Comparison of ENCODE assay signal across 8 cellular contexts in genomic region chr6:25137497-25137896, GRCh38.
A peak's percentile ranks its signal among the peaks of the same experiment; 100 is the strongest.
DNase-seq lines count a peak whose midpoint lies in the region; ATAC-seq, FAIRE-seq and TF ChIP-seq lines count a peak whose summit lies in the region.

No MANE protein-coding gene starts in this region.

- H3K4me2 ChIP-seq in astrocyte (ENCODE audit: low read length) (peak overlapping the region; percentile 84), neuronal stem cell (ENCODE audit: insufficient read depth, low read length, poor library complexity, severe bottlenecking) (no peak overlapping the region)

- no peak overlapping the region for H2BK120ac ChIP-seq in neuronal stem cell (ENCODE audit: low read depth, low read length)

- no peaks in the 10 kb centered on the region for H3K79me2 ChIP-seq in astrocyte (ENCODE audit: insufficient read depth, low read length)

- H3K27ac ChIP-seq in astrocyte (ENCODE audit: low read depth, low read length) (no peak overlapping the region), neuronal stem cell (replicated peaks; ENCODE audit: low read length) (no peak overlapping the region)

- no peak overlapping the region for H4K8ac ChIP-seq in neuronal stem cell (ENCODE audit: low read depth, low read length)

- H3K4me1 Mint-ChIP-seq in stimulated activated naive CD8-positive, alpha-beta T cell treated with anti-CD3 and anti-CD28 coated beads, Interleukin-15, Interleukin-2, amounts not matched to agents 100 ng/mL and 50 ng/mL, for 24 hours (ENCODE audit: low read depth): peaks cover 51% of the 10 kb centered on the region
- peaks cover 5% of the 10 kb centered on the region for H3K4me1 Mint-ChIP-seq in astrocyte (ENCODE audit: low read depth, unreplicated experiment)

- ATAC-seq in stimulated activated naive CD8-positive, alpha-beta T cell treated with anti-CD3 and anti-CD28 coated beads, Interleukin-15, Interleukin-2, amounts not matched to agents 100 U/mL and 50 U/mL, for 24 hours: no peak
- ATAC-seq in HG03025 (IDR thresholded peaks at IDR 0.05; ENCODE audit: low FRiP score, unreplicated experiment): no peak

- H3K27me3 Mint-ChIP-seq in stimulated activated naive CD8-positive, alpha-beta T cell treated with anti-CD3 and anti-CD28 coated beads, Interleukin-15, Interleukin-2, amounts not matched to agents 100 ng/mL and 50 ng/mL, for 24 hours: no peaks in the 10 kb centered on the region
- no peaks in the 10 kb centered on the region for H3K27me3 Mint-ChIP-seq in astrocyte (ENCODE audit: low read depth, unreplicated experiment)

- H3K79me1 ChIP-seq in neuronal stem cell (ENCODE audit: low read depth, low read length): no peaks in the 10 kb centered on the region

- FAIRE-seq in astrocyte (lab: Jason Lieb, UNC): no peak

- H3K14ac ChIP-seq in neuronal stem cell (ENCODE audit: low read length): no peak overlapping the region

- no peak overlapping the region for H2AK5ac ChIP-seq in neuronal stem cell (ENCODE audit: low read depth, low read length)

- H3K9me3 ChIP-seq in astrocyte (ENCODE audit: insufficient read depth, low read depth, low read length): no peaks in the 10 kb centered on the region
- no peaks in the 10 kb centered on the region for H3K9me3 ChIP-seq in neuronal stem cell (replicated peaks in 1 of 2; ENCODE audit: control insufficient read depth in 2 of 2, insufficient read depth in 1 of 2, low read depth in 1 of 2, low read length in 2 of 2)

- no peak for TF ChIP-seq CTCF in astrocyte (IDR thresholded peaks at IDR 0.05; ENCODE audit: insufficient read depth, low read depth, low read length)

- H3K36me3 ChIP-seq in astrocyte (ENCODE audit: insufficient read depth, low read length) (no peaks in the 10 kb centered on the region), neuronal stem cell (replicated peaks in 1 of 2; ENCODE audit: control insufficient read depth in 2 of 2, insufficient read depth in 2 of 2, low read length in 2 of 2) (no peaks in the 10 kb centered on the region)

- peak overlapping the region; percentile 100 for H3K27ac Mint-ChIP-seq in stimulated activated naive CD8-positive, alpha-beta T cell treated with anti-CD3 and anti-CD28 coated beads, Interleukin-15, Interleukin-2, amounts not matched to agents 100 ng/mL and 50 ng/mL, for 24 hours
- no peak overlapping the region for H3K27ac Mint-ChIP-seq in astrocyte (ENCODE audit: unreplicated experiment)

- peak overlapping the region; percentile 89 for H3K4me3 Mint-ChIP-seq in stimulated activated naive CD8-positive, alpha-beta T cell treated with anti-CD3 and anti-CD28 coated beads, Interleukin-15, Interleukin-2, amounts not matched to agents 100 ng/mL and 50 ng/mL, for 24 hours
- H3K4me3 Mint-ChIP-seq in astrocyte (ENCODE audit: unreplicated experiment): no peak overlapping the region

- H4K20me1 ChIP-seq in astrocyte (ENCODE audit: insufficient read depth, low read length): no peaks in the 10 kb centered on the region

- H3K18ac ChIP-seq in neuronal stem cell (ENCODE audit: low read length): no peak overlapping the region

- H3K23ac ChIP-seq in neuronal stem cell (ENCODE audit: low read depth, low read length, poor library complexity): no peak overlapping the region

- WGBS in neuronal stem cell (ENCODE audit: extremely low coverage in 2 of 2, insufficient read length in 2 of 2, insufficient replicate concordance in 1 of 2), 2 donors: no CpG with 5 or more reads among the region's 6 CpGs

- no peak overlapping the region for H2BK5ac ChIP-seq in neuronal stem cell (ENCODE audit: low read length)

- no peak for DNase-seq in stimulated activated naive CD8-positive, alpha-beta T cell treated with anti-CD3 and anti-CD28 coated beads, Interleukin-15, Interleukin-2, amounts not matched to agents 100 U/mL and 50 U/mL, for 24 hours
- no peak for DNase-seq in astrocyte (ENCODE audit: low read depth)
- peak; percentile 29 for DNase-seq in medulla oblongata (ENCODE audit: extremely low spot score)
- DNase-seq in hippocampal formation (lab: John Stamatoyannopoulos, UW): no peak
- no peak for DNase-seq in neuronal stem cell (ENCODE audit: low spot score)
- DNase-seq in NCI-H226: no peak

- H2AFZ ChIP-seq in astrocyte (ENCODE audit: low read depth, low read length) (no peak overlapping the region), neuronal stem cell (ENCODE audit: low read length) (no peak overlapping the region)

- H2BK12ac ChIP-seq in neuronal stem cell (ENCODE audit: low read length): no peak overlapping the region

- peaks cover 13% of the 10 kb centered on the region for H3K9me3 Mint-ChIP-seq in stimulated activated naive CD8-positive, alpha-beta T cell treated with anti-CD3 and anti-CD28 coated beads, Interleukin-15, Interleukin-2, amounts not matched to agents 100 ng/mL and 50 ng/mL, for 24 hours
- peaks cover 5% of the 10 kb centered on the region for H3K9me3 Mint-ChIP-seq in astrocyte (ENCODE audit: unreplicated experiment)

- H3K4me3 ChIP-seq in astrocyte (ENCODE audit: insufficient read depth, low read depth, low read length) (no peak overlapping the region), neuronal stem cell (ENCODE audit: low read length in 2 of 2) (no peak overlapping the region)

- no peak overlapping the region for H4K91ac ChIP-seq in neuronal stem cell (ENCODE audit: low read depth, low read length, poor library complexity)

- H3K9ac ChIP-seq in astrocyte (ENCODE audit: low read length) (no peak overlapping the region), neuronal stem cell (ENCODE audit: low read depth, low read length, poor library complexity) (no peak overlapping the region)

- peaks cover 47% of the 10 kb centered on the region for H3K36me3 Mint-ChIP-seq in stimulated activated naive CD8-positive, alpha-beta T cell treated with anti-CD3 and anti-CD28 coated beads, Interleukin-15, Interleukin-2, amounts not matched to agents 100 ng/mL and 50 ng/mL, for 24 hours (ENCODE audit: low read depth)
- no peaks in the 10 kb centered on the region for H3K36me3 Mint-ChIP-seq in astrocyte (ENCODE audit: low read depth, unreplicated experiment)

- no peak overlapping the region for H2BK15ac ChIP-seq in neuronal stem cell (ENCODE audit: low read length)

- no peaks in the 10 kb centered on the region for H3K27me3 ChIP-seq in astrocyte (ENCODE audit: insufficient read depth, low read length)
- H3K27me3 ChIP-seq in neuronal stem cell (ENCODE audit: control insufficient read depth in 3 of 3, insufficient read depth in 3 of 3, low read depth in 1 of 3, low read length in 3 of 3): peaks cover 0 to 3% (median 0%) of the 10 kb centered on the region in 3 experiments

- no peak overlapping the region for H3K4ac ChIP-seq in neuronal stem cell (ENCODE audit: low read length)

- H3K4me1 ChIP-seq in astrocyte (ENCODE audit: insufficient read depth, low read length) (peaks cover 7% of the 10 kb centered on the region), neuronal stem cell (ENCODE audit: control insufficient read depth in 2 of 2, insufficient read depth in 1 of 2, low read depth in 1 of 2, low read length in 2 of 2) (no peaks in the 10 kb centered on the region)
